Comparison of ENCODE assay signal across 9 cellular contexts in the genomic region with DNA sequence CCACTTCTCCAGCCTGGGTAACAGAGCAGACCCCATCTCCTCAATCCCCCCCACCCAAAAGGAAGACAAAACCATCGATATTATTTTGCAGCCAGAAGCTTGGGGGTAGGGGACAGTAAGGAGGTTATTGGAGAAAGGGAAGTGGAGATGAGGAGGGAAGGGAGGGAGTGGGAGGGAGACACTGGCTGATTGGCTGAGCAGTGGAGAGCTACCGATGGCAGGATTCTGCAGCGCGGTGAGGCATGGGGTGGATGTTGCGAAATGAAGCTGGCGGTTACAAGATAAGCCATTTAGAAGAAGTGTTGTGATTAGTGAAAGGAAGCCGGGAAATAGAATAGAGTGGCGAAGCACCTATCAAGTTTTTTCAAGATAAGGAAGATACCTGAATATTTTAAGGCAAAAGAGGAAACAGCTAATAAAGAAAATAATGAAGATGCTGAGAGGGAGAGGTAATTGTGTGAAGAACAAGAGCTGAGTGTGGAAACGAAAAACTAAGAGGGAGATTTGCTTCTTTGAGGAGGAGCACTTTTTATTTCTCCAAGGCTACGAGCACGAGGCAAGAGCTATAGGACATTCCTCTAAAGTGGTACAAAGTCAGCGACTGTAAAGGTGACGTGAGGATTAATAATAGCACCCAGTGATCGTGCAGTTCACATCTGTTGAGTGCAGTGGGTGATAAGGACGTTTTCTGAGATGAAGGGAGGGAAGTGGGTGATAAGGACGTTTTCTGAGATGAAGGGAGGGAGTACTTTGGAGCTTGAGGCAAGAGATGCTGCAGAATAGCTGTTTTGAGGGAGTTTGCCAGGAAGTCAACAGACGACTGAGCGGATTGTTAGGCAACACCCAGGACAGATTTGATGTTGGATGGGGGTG.
DNase-seq lines count a peak whose midpoint lies in the region; ATAC-seq, FAIRE-seq and TF ChIP-seq lines count a peak whose summit lies in the region.
"Had no signal": no experiment of that assay in that cellular context is flagged by ENCODE, and none has a peak within 500 bp of the region (broad histone marks: within the 10 kb centered on the region; RNA-seq: fewer than 3 reads in every experiment).

No MANE protein-coding gene starts in this region.

- TF ChIP-seq EP300 in K562 (IDR thresholded peaks at IDR 0.05; ENCODE audit: low read length), result peak; percentile 87

- 0 out of 2 replicates have a peak, but pooled peaks have one; percentile 42 for TF ChIP-seq POLR2A in K562 (conservative IDR thresholded peaks at IDR 0.05)
- no peak for TF ChIP-seq POLR2A in right lobe of liver (IDR thresholded peaks at IDR 0.05)

- in situ Hi-C loops in K562 (cut with MboI), result no loop called here
- in situ Hi-C loops in ACHN (cut with HindIII; ENCODE audit: low pct_ligation_motif_present, low pct_unique_long_range_greater_than_20kb, low sequenced_read_pairs), result no loop called here

- H3K9ac ChIP-seq in K562 (ENCODE audit: insufficient read depth in 1 of 2, low read depth in 2 of 2, low read length in 2 of 2), result peak overlapping the region; percentile 7 to 37; a peak in 2 of 4 replicates

- TF ChIP-seq RAD21 in K562 (CRISPR knock-in tag; conservative IDR thresholded peaks at IDR 0.05 in 1 of 2, IDR thresholded peaks at IDR 0.05 in 1 of 2), result peak in 1 of 2 experiments; percentile 8; a peak in 1 of 4 replicates

- DNase-seq in AML-193 (lab: John Stamatoyannopoulos, UW) (peak; percentile 92), MV-4-11 (lab: John Stamatoyannopoulos, UW) (peak; percentile 96), K562 (ENCODE audit: extremely low read depth in 1 of 4, low spot score in 3 of 4) (peak; percentile 73 to 93 (median 84)), right lobe of liver (peak in 2 of 3 donors; percentile 60 to 64), ACHN (no peak), KG1 (lab: John Stamatoyannopoulos, UW) (no peak), NCI-H2171 (lab: John Stamatoyannopoulos, UW) (no peak), HCEC 1CT (no peak)
- DNase-seq: DMS 273 treated with DMSO at 0.1 percent for 48 hours had no signal

- H3K79me2 ChIP-seq in K562 (ENCODE audit: control insufficient read depth, insufficient read depth, low read length), result no peaks in the 10 kb centered on the region

- H3K4me1 ChIP-seq in K562 (replicated peaks in 1 of 2; ENCODE audit: control insufficient read depth in 2 of 2, insufficient read depth in 2 of 2, low read length in 2 of 2), result peaks cover 15 to 26% of the 10 kb centered on the region in 2 experiments
- H3K4me1 ChIP-seq in right lobe of liver, result peaks cover 0 to 8% (median 2%) of the 10 kb centered on the region in 4 donors

- TF ChIP-seq CTCF in K562 (IDR thresholded peaks at IDR 0.05 in 2 of 3, conservative IDR thresholded peaks at IDR 0.05 in 1 of 3; ENCODE audit: insufficient read depth in 2 of 3, low read depth in 1 of 3, low read length in 3 of 3) (no peak), right lobe of liver (IDR thresholded peaks at IDR 0.05) (no peak)

- ATAC-seq in K562 (peak; percentile 96), right lobe of liver (peak; percentile 80 to 88 (median 87))

- H3K36me3 ChIP-seq in K562 (ENCODE audit: control insufficient read depth, insufficient read depth, low read length), result no peaks in the 10 kb centered on the region; the same call in 2 of the 3 replicates
- H3K36me3 ChIP-seq in right lobe of liver, result no peaks in the 10 kb centered on the region

- peak overlapping the region; percentile 73 for H3K4me2 ChIP-seq in K562 (ENCODE audit: insufficient read depth, low read length)

- no peaks in the 10 kb centered on the region for H3K9me3 ChIP-seq in K562 (replicated peaks; ENCODE audit: control insufficient read depth, insufficient read depth, low read depth, low read length)
- H3K9me3 ChIP-seq in right lobe of liver, result no peaks in the 10 kb centered on the region

- BruUV-seq in K562 (replicated peaks; lab: Mats Ljungman, UMichigan), result no TSS peak

- no peaks in the 10 kb centered on the region for H3K27me3 ChIP-seq in K562 (ENCODE audit: control insufficient read depth in 2 of 2, insufficient read depth in 2 of 2, low read length in 2 of 2)
- H3K27me3 ChIP-seq in right lobe of liver, result no peaks in the 10 kb centered on the region

- H4K20me1 ChIP-seq in K562 (replicated peaks; ENCODE audit: control insufficient read depth, insufficient read depth, low read length), result no peaks in the 10 kb centered on the region

- POLR2A ChIA-PET in K562 (lab: Yijun Ruan, JAX), result interaction anchor here (0.6 to 1.5 kb wide), 12 partner anchors 9 to 262 kb away, joined by 3 to 5 read pairs (median 4); a partner anchor contains a TSS

- no peaks in the 10 kb centered on the region for H3K9me1 ChIP-seq in K562 (ENCODE audit: control insufficient read depth, insufficient read depth, low read length)

- H3K27ac ChIP-seq in K562 (ENCODE audit: extremely low read depth, low read depth, low read length) (peak overlapping the region; percentile 73), right lobe of liver (no peak overlapping the region)

- CTCF ChIA-PET in K562 (lab: Yijun Ruan, JAX; ENCODE audit: low intra/inter-chr PET ratio), result no interaction called here

- H3K4me3 ChIP-seq in K562 (no peak overlapping the region), right lobe of liver (no peak overlapping the region)

- WGBS in K562 (ENCODE audit: insufficient coverage, low coverage, missing lambda C conversion rate), result 3% methylated on average over 18 of the region's 18 CpGs
- 16% methylated on average over 18 of the region's 18 CpGs for WGBS in right lobe of liver (ENCODE audit: insufficient coverage, low coverage, low lambda C conversion rate, missing lambda C conversion rate)

- intact Hi-C loops in K562 (cut with micrococcal nuclease) (no loop called here), right lobe of liver (cut with DNase I) (no loop called here)

- FAIRE-seq in K562 (lab: Jason Lieb, UNC), result peak; percentile 97

- H2AFZ ChIP-seq in K562 (ENCODE audit: low read depth, low read length), result peak overlapping the region; percentile 84

TF ChIP-seq in K562, 482 proteins besides CTCF, POLR2A, EP300 and RAD21 (continues in another document):
- peak; percentile 83 for TF ChIP-seq TCF3 (CRISPR knock-in tag; IDR thresholded peaks at IDR 0.05)
- TF ChIP-seq KLF6 (CRISPR knock-in tag; IDR thresholded peaks at IDR 0.05; ENCODE audit: borderline replicate concordance), result 0 out of 2 replicates have a peak, but pooled peaks have one; percentile 5
- TF ChIP-seq STAT5A (IDR thresholded peaks at IDR 0.05; ENCODE audit: borderline replicate concordance, low read length), result peak; percentile 61
- TF ChIP-seq NFE2L1 (tag; IDR thresholded peaks at IDR 0.05; ENCODE audit: borderline replicate concordance, low read depth), result no peak
- no peak for TF ChIP-seq ZNF3 (CRISPR knock-in tag; IDR thresholded peaks at IDR 0.05)
- TF ChIP-seq ZNF644 (tag; IDR thresholded peaks at IDR 0.05; ENCODE audit: low read depth), result peak; percentile 38; the same call in 1 of the 2 replicates
- no peak for TF ChIP-seq HDAC6 (IDR thresholded peaks at IDR 0.05; ENCODE audit: low read depth, low read length)
- no peak for TF ChIP-seq PCBP2 (IDR thresholded peaks at IDR 0.05; ENCODE audit: low read depth, low read length, poor library complexity, severe bottlenecking)
- TF ChIP-seq NBN (IDR thresholded peaks at IDR 0.05; ENCODE audit: low read depth), result peak; percentile 80; the same call in 1 of the 2 replicates
- no peak for TF ChIP-seq ILK (tag; IDR thresholded peaks at IDR 0.05; ENCODE audit: borderline replicate concordance, low read depth)
- TF ChIP-seq ZKSCAN8 (CRISPR knock-in tag; IDR thresholded peaks at IDR 0.05), result no peak; the same call in 1 of the 2 replicates
- no peak for TF ChIP-seq ZNF444 (CRISPR knock-in tag; IDR thresholded peaks at IDR 0.05)
- TF ChIP-seq MEF2D (tag; conservative IDR thresholded peaks at IDR 0.05; ENCODE audit: low read depth), result peak; percentile 96
- peak in 1 of 2 experiments; percentile 81; a peak in 2 of 3 replicates for TF ChIP-seq CBX3 (IDR thresholded peaks at IDR 0.05; ENCODE audit: borderline replicate concordance in 1 of 2, low read length in 2 of 2)
- TF ChIP-seq HIVEP1 (CRISPR knock-in tag; IDR thresholded peaks at IDR 0.05), result peak; percentile 77; the same call in 1 of the 2 replicates
- TF ChIP-seq LARP7 (IDR thresholded peaks at IDR 0.05), result peak; percentile 80; the same call in 1 of the 2 replicates
- TF ChIP-seq, protein P1, sequence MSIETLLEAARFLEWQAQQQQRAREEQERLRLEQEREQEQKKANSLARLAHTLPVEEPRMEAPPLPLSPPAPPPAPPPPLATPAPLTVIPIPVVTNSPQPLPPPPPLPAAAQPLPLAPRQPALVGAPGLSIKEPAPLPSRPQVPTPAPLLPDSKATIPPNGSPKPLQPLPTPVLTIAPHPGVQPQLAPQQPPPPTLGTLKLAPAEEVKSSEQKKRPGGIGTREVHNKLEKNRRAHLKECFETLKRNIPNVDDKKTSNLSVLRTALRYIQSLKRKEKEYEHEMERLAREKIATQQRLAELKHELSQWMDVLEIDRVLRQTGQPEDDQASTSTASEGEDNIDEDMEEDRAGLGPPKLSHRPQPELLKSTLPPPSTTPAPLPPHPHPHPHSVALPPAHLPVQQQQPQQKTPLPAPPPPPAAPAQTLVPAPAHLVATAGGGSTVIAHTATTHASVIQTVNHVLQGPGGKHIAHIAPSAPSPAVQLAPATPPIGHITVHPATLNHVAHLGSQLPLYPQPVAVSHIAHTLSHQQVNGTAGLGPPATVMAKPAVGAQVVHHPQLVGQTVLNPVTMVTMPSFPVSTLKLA (conservative IDR thresholded peaks at IDR 0.05), result peak; percentile 39 to 70; a peak in 3 of 4 replicates
- TF ChIP-seq ZNF140 (CRISPR knock-in tag; IDR thresholded peaks at IDR 0.05), result no peak
- peak; percentile 95 for TF ChIP-seq SMARCA4 (IDR thresholded peaks at IDR 0.05)

Comparison
In these comparisons a context has a peak if more than half of its experiments do, and no peak if none do; other contexts are left out.
1. DNase-seq: peak in AML-193 (2 of 2), MV-4-11 (single experiment), K562 (4 of 4) and right lobe of liver (2 of 3); none in ACHN (single experiment), KG1 (single experiment), NCI-H2171 (single experiment) and HCEC 1CT (single experiment).